In the genomic region with DNA sequence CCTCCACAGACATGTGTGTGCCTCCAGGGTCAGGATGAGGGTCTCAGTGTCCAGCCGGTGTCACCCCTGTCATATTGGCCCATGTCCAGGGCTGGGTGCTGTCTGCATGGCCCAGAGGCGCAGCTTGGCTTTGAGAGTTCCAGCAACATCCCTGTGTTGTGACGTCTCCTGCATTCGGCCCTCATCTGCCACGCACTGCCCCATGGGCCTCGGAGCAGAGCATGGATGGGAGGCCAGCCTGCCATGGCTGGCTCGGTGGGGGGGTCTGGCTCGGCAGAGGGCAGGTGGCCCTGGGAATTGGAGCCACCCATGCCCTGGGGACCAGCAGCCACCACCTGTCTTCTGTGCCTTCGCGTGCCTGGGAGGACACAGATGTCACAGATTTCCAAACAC, we compare ENCODE assay signal across 18 cellular contexts.
"Had no signal": no experiment of that assay in that cellular context is flagged by ENCODE, and none has a peak within 500 bp of the region (broad histone marks: within the 10 kb centered on the region; RNA-seq: fewer than 3 reads in every experiment).

No MANE protein-coding gene starts in this region.

- H3K4me3 ChIP-seq: colonic mucosa, pancreas, tibial nerve, uterus had no signal

- H3K9me3 Mint-ChIP-seq: activated T-cell treated with anti-CD3 and anti-CD28 coated beads, Interleukin-2, amount 50 U/mL, for 72 hours; memory B cell; naive thymus-derived CD8-positive, alpha-beta T cell; stimulated activated naive CD8-positive, alpha-beta T cell treated with anti-CD3 and anti-CD28 coated beads, Interleukin-15, Interleukin-2, amounts not matched to agents 100 ng/mL and 50 ng/mL, for 24 hours had no signal

- H3K4me1 ChIP-seq: colonic mucosa, uterus had no signal

- H3K36me3 ChIP-seq: colonic mucosa, uterus had no signal

- H3K4me3 Mint-ChIP-seq: activated T-cell treated with anti-CD3 and anti-CD28 coated beads, Interleukin-2, amount 50 U/mL, for 72 hours; memory B cell; naive thymus-derived CD8-positive, alpha-beta T cell; stimulated activated naive CD8-positive, alpha-beta T cell treated with anti-CD3 and anti-CD28 coated beads, Interleukin-15, Interleukin-2, amounts not matched to agents 100 ng/mL and 50 ng/mL, for 24 hours had no signal

- H3K27ac ChIP-seq: brain microvascular endothelial cell, colonic mucosa, pancreas, uterus had no signal

- H3K9me3 ChIP-seq: colonic mucosa, pancreas, tibial nerve, uterus had no signal

- H3K27me3 ChIP-seq: brain microvascular endothelial cell, colonic mucosa, pancreas, tibial nerve, uterus had no signal

- H3K27me3 Mint-ChIP-seq: memory B cell; naive thymus-derived CD8-positive, alpha-beta T cell; stimulated activated naive CD8-positive, alpha-beta T cell treated with anti-CD3 and anti-CD28 coated beads, Interleukin-15, Interleukin-2, amounts not matched to agents 100 ng/mL and 50 ng/mL, for 24 hours had no signal

- H3K27ac Mint-ChIP-seq: activated T-cell treated with anti-CD3 and anti-CD28 coated beads, Interleukin-2, amount 50 U/mL, for 72 hours; memory B cell; stimulated activated naive CD8-positive, alpha-beta T cell treated with anti-CD3 and anti-CD28 coated beads, Interleukin-15, Interleukin-2, amounts not matched to agents 100 ng/mL and 50 ng/mL, for 24 hours had no signal

- DNase-seq: activated CD4-positive, alpha-beta T cell treated with anti-CD3 and anti-CD28 coated beads for 1 hour; activated CD4-positive, alpha-beta T cell treated with anti-CD3 and anti-CD28 coated beads, Interleukin-2, amount 50 U/mL, for 4 hours; activated effector memory CD4-positive, alpha-beta T cell treated with anti-CD3 and anti-CD28 coated beads, Interleukin-2, amount 50 U/mL, for 16 hours; activated naive CD4-positive, alpha-beta T cell treated with anti-CD3 and anti-CD28 coated beads, Interleukin-2, amount 50 U/mL, for 16 hours; activated T-cell treated with anti-CD3 and anti-CD28 coated beads, Interleukin-2, amount 50 U/mL, for 72 hours; brain microvascular endothelial cell; central memory CD4-positive, alpha-beta T cell; colonic mucosa; erythroblast; foreskin melanocyte; hypothalamus; uterus; WERI-Rb-1 had no signal

- ATAC-seq: activated T-cell treated with anti-CD3 and anti-CD28 coated beads, Interleukin-2, amount 50 U/mL, for 72 hours; naive thymus-derived CD8-positive, alpha-beta T cell; pancreas had no signal
